In genomic region chr17:50507871-50508572, GRCh38 we compare ENCODE assay signal across 8 cellular contexts. TPM values are rescaled to one million over a fixed set of nuclear protein-coding genes. Genes with fewer than 3 reads are reported as not detected.
DNase-seq lines count a peak whose midpoint lies in the region; ATAC-seq and TF ChIP-seq lines count a peak whose summit lies in the region.

Gene MYCBPAP, plus strand, starts transcription at chr17:50508439. Its CDS starts 236 bp downstream, at chr17:50508675.

- TF ChIP-seq CTCF in GM12874 (IDR thresholded peaks at IDR 0.05; ENCODE audit: insufficient read depth, low read depth, low read length) (peak; percentile 43; the same call in 1 of the 2 replicates), spleen (IDR thresholded peaks at IDR 0.05 in 8 of 11, conservative IDR thresholded peaks at IDR 0.05 in 3 of 11) (peak in 5 of 11 experiments; percentile 19 to 41 (median 23))

- intact Hi-C loops in spleen (cut with DNase I; ENCODE audit: low total_unique reads): no loop called here

- H3K36me3 ChIP-seq in MG63: no peaks in the 10 kb centered on the region
- H3K36me3 ChIP-seq in spleen: no peaks in the 10 kb centered on the region

- no peak for ATAC-seq in GM21786 (IDR thresholded peaks at IDR 0.05; ENCODE audit: unreplicated experiment)

- H3K27ac ChIP-seq in caudate nucleus (ENCODE audit: low read depth, low read length) (peak within 1 kb of the TSS; percentile 56), spleen (peak within 1 kb of the TSS in 7 of 8 donors; percentile 65 to 87 (median 80))

- 8 to 21% (median 17%) methylated on average over 12 to 66 of the region's 66 CpGs for WGBS in spleen, 5 donors

- no peak for TF ChIP-seq POLR2A in spleen (IDR thresholded peaks at IDR 0.05)

- H3K9me3 ChIP-seq in MG63: no peaks in the 10 kb centered on the region
- H3K9me3 ChIP-seq in spleen: no peaks in the 10 kb centered on the region

- peaks cover 0 to 22% (median 13%) of the 10 kb centered on the region in 6 donors for H3K4me1 ChIP-seq in spleen

- peak; percentile 80 for DNase-seq in MG63
- DNase-seq in activated CD4-positive, CD25-positive, alpha-beta regulatory T cell treated with anti-CD3 and anti-CD28 coated beads, Interleukin-2, amount 50 U/mL, for 16 hours (ENCODE audit: low read depth, low spot score): peak; percentile 56
- peak in 58 of 61 donors; percentile 6 to 89 (median 58) for DNase-seq in caudate nucleus (lab: John Stamatoyannopoulos, UW)
- DNase-seq in iris pigment epithelial cell (ENCODE audit: low read depth): peak; percentile 83
- DNase-seq in spleen: peak; percentile 93
- no peak for DNase-seq in superior temporal gyrus (ENCODE audit: extremely low spot score)

- H3K4me3 ChIP-seq in MG63 (peak within 1 kb of the TSS; percentile 49), spleen (peak within 1 kb of the TSS; percentile 42 to 84 (median 62))

- H3K27me3 ChIP-seq in MG63: no peaks in the 10 kb centered on the region
- peaks cover 0 to 14% (median 0%) of the 10 kb centered on the region in 7 donors for H3K27me3 ChIP-seq in spleen (replicated peaks in 1 of 7)

RNA-seq across cellular contexts. Expression of gene MYCBPAP, which starts in this region (rescaled TPM):
- not detected in 2 replicates for total RNA-seq in MG63 (2014; rRNA removed; shearing (Covaris generic); ENCODE audit: low replicate concordance)
- total RNA-seq in spleen: 1 to 10 TPM in 3 of 7 donors, under 1 TPM in 4; 0.54 to 2.8 (median 0.98) TPM
- polyA plus RNA-seq in spleen: under 1 TPM; 0.15 to 0.18 (median 0.16) TPM

Comparison
In these comparisons a context has a peak if more than half of its experiments do, and no peak if none do; other contexts are left out.
1. Peak in DNase-seq and H3K4me3 ChIP-seq in MG63; RNA of the gene not detected or under 1 TPM.